In the genomic region with DNA sequence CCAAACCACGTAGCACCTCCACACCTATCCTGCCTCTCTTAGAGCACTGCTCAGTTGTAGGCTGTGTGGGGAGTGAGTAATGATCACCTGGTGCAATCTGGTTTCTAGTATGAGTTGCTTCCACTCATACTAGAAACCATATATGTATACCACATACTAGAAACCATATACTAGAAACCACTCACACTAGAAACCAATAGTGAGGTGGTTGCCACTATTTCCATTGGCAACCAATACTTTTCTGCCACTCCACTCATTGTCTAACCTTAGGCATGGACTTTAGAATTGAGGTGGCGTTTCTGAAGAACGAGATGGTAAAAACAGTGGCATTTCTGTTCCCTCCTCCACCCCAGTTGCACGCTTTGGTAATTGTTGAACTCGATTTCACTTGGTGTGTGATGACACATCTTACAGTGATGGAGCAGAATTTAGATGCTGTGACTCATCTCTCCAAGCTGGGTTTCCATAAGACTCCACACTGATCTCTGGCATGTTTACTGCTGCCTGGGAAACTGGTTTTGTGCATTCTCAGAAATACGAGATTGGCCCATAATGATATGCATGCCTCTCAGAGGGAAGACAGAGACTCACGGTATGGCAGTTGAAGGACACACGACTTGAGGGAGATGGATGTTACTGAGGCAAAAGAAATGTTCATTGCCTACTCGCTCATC, we compare ENCODE assay signal across 1 cellular context.
TF ChIP-seq lines count a peak whose summit lies in the region.

No MANE protein-coding gene starts in this region.

TF ChIP-seq in SK-N-SH, 30 proteins besides CTCF, POLR2A, EP300 and RAD21 (continued from another document):
- TF ChIP-seq REST (IDR thresholded peaks at IDR 0.05; ENCODE audit: low read depth, low read length) = no peak
- no peak for TF ChIP-seq SIN3A (IDR thresholded peaks at IDR 0.05; ENCODE audit: borderline replicate concordance, low read depth, low read length)
- TF ChIP-seq JUND (IDR thresholded peaks at IDR 0.05) = peak; percentile 93
- TF ChIP-seq FOXM1 (IDR thresholded peaks at IDR 0.05; ENCODE audit: low read depth) = no peak
- peak; percentile 97 for TF ChIP-seq FOSL2 (IDR thresholded peaks at IDR 0.05; ENCODE audit: borderline replicate concordance, low read depth)
- TF ChIP-seq PBX3 (IDR thresholded peaks at IDR 0.05) = peak; percentile 64; the same call in 1 of the 2 replicates
- TF ChIP-seq RFX5 (IDR thresholded peaks at IDR 0.05; ENCODE audit: low read length) = no peak
- TF ChIP-seq NFIC (IDR thresholded peaks at IDR 0.05; ENCODE audit: borderline replicate concordance) = no peak; the same call in 1 of the 2 replicates
- TF ChIP-seq, protein P1, sequence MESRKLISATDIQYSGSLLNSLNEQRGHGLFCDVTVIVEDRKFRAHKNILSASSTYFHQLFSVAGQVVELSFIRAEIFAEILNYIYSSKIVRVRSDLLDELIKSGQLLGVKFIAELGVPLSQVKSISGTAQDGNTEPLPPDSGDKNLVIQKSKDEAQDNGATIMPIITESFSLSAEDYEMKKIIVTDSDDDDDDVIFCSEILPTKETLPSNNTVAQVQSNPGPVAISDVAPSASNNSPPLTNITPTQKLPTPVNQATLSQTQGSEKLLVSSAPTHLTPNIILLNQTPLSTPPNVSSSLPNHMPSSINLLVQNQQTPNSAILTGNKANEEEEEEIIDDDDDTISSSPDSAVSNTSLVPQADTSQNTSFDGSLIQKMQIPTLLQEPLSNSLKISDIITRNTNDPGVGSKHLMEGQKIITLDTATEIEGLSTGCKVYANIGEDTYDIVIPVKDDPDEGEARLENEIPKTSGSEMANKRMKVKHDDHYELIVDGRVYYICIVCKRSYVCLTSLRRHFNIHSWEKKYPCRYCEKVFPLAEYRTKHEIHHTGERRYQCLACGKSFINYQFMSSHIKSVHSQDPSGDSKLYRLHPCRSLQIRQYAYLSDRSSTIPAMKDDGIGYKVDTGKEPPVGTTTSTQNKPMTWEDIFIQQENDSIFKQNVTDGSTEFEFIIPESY (IDR thresholded peaks at IDR 0.05; ENCODE audit: borderline replicate concordance, low read depth) = no peak
- no peak for TF ChIP-seq ELF1 (IDR thresholded peaks at IDR 0.05)
- no peak for TF ChIP-seq TAF1 (IDR thresholded peaks at IDR 0.05; ENCODE audit: borderline replicate concordance, low read depth, low read length)
- peak; percentile 40; the same call in 1 of the 2 replicates for TF ChIP-seq POLR2AphosphoS5 (IDR thresholded peaks at IDR 0.05; ENCODE audit: low read depth, low read length)
- TF ChIP-seq, protein P2, sequence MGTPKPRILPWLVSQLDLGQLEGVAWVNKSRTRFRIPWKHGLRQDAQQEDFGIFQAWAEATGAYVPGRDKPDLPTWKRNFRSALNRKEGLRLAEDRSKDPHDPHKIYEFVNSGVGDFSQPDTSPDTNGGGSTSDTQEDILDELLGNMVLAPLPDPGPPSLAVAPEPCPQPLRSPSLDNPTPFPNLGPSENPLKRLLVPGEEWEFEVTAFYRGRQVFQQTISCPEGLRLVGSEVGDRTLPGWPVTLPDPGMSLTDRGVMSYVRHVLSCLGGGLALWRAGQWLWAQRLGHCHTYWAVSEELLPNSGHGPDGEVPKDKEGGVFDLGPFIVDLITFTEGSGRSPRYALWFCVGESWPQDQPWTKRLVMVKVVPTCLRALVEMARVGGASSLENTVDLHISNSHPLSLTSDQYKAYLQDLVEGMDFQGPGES (IDR thresholded peaks at IDR 0.05; ENCODE audit: low read depth, low read length) = no peak
